6 cellular contexts compared by ENCODE assay signal in genomic region chr4:985123-985830, GRCh38. TPM values are rescaled to one million over a fixed set of nuclear protein-coding genes. Genes with fewer than 3 reads are reported as not detected.
DNase-seq lines count a peak whose midpoint lies in the region; ATAC-seq and TF ChIP-seq lines count a peak whose summit lies in the region.

No MANE protein-coding gene starts in this region.

- no peak for ATAC-seq in GM21367 (IDR thresholded peaks at IDR 0.05; ENCODE audit: unreplicated experiment)

- H3K36me3 ChIP-seq in ES-I3 (ENCODE audit: insufficient read depth, low read length): no peaks in the 10 kb centered on the region

- peak overlapping the region; percentile 13; the same call in 1 of the 2 replicates for H3K9ac ChIP-seq in ES-I3 (ENCODE audit: low read depth, low read length)

- no peaks in the 10 kb centered on the region for H3K9me3 ChIP-seq in ES-I3 (ENCODE audit: control insufficient read depth, insufficient read depth, low read length)

- DNase-seq in activated CD4-positive, alpha-beta T cell treated with anti-CD3 and anti-CD28 coated beads for 1 hour: peak; percentile 61
- peak; percentile 35 for DNase-seq in fibroblast of villous mesenchyme (ENCODE audit: low read depth)
- peak; percentile 81 for DNase-seq in stimulated activated CD4-positive, alpha-beta T cell treated with anti-CD3 and anti-CD28 coated beads, Interleukin-4, amount 100 ng/mL, for 1 hour
- DNase-seq in GF-D8 (lab: John Stamatoyannopoulos, UW): no peak

- H3K4me3 ChIP-seq in fibroblast of villous mesenchyme (ENCODE audit: low read depth, low read length): peak overlapping the region; percentile 26

- TF ChIP-seq CTCF in fibroblast of villous mesenchyme (IDR thresholded peaks at IDR 0.05; ENCODE audit: insufficient read depth, low read depth, low read length): peak; percentile 6

- peaks cover 12% of the 10 kb centered on the region for H3K4me1 ChIP-seq in ES-I3 (ENCODE audit: insufficient read depth, low read length)

RNA-seq across cellular contexts. Expression of gene IDUA, which starts 1.6 kb away (rescaled TPM):
- 10.4 and 19.3 TPM in 2 replicates for total RNA-seq in fibroblast of villous mesenchyme

RNA-seq across cellular contexts. Expression of gene SLC26A1, which starts 7.9 kb away (rescaled TPM):
- total RNA-seq in fibroblast of villous mesenchyme: under 0.01 and 0.32 TPM in 2 replicates

RNA-seq across cellular contexts. Expression of gene DGKQ, which starts 11.9 kb away (rescaled TPM):
- total RNA-seq in fibroblast of villous mesenchyme: 11.2 and 13.2 TPM in 2 replicates

RNA-seq across cellular contexts. Expression of gene FGFRL1, which starts 26.1 kb away (rescaled TPM):
- total RNA-seq in fibroblast of villous mesenchyme: 8.1 and 8.6 TPM in 2 replicates

RNA-seq across cellular contexts. Expression of gene TMEM175, which starts 53.0 kb away (rescaled TPM):
- 8.2 and 10.3 TPM in 2 replicates for total RNA-seq in fibroblast of villous mesenchyme
